Comparison of ENCODE assay signal across 23 cellular contexts in genomic region chr16:24156777-24157176, GRCh38.
DNase-seq lines count a peak whose midpoint lies in the region; ATAC-seq, FAIRE-seq and TF ChIP-seq lines count a peak whose summit lies in the region.
"Had no signal": no experiment of that assay in that cellular context is flagged by ENCODE, and none has a peak within 500 bp of the region (broad histone marks: within the 10 kb centered on the region; RNA-seq: fewer than 3 reads in every experiment).

No MANE protein-coding gene starts in this region.

- H3K27ac ChIP-seq in endothelial cell of umbilical vein (ENCODE audit: insufficient read depth, low read depth, low read length) (no peak overlapping the region), osteoblast (ENCODE audit: low read depth, low read length) (no peak overlapping the region)

- H3K9ac ChIP-seq in endothelial cell of umbilical vein (replicated peaks; ENCODE audit: extremely low read depth, insufficient read depth, low read length) = no peak overlapping the region

- H3K4me3 ChIP-seq in endothelial cell of umbilical vein (replicated peaks in 1 of 3; ENCODE audit: insufficient read depth in 1 of 3, low read depth in 1 of 3, low read length in 3 of 3) (no peak overlapping the region), osteoblast (ENCODE audit: insufficient read depth, low read length) (no peak overlapping the region)

- peaks cover 14% of the 10 kb centered on the region for H3K36me3 Mint-ChIP-seq in T-helper 17 cell (ENCODE audit: low read depth)
- peaks cover 58% of the 10 kb centered on the region for H3K36me3 Mint-ChIP-seq in activated naive CD8-positive, alpha-beta T cell treated with anti-CD3 and anti-CD28 coated beads, Interleukin-2, amount 50 U/mL, for 24 hours (ENCODE audit: low read depth)

- no peak for ATAC-seq in T-helper 17 cell
- peak; percentile 54 for ATAC-seq in activated naive CD8-positive, alpha-beta T cell treated with anti-CD3 and anti-CD28 coated beads, Interleukin-2, amount 50 U/mL, for 24 hours
- no peak for ATAC-seq in GM19452 (IDR thresholded peaks at IDR 0.05; ENCODE audit: unreplicated experiment)
- ATAC-seq in HG02610 (IDR thresholded peaks at IDR 0.05; ENCODE audit: unreplicated experiment) = no peak
- ATAC-seq in GM18861 (IDR thresholded peaks at IDR 0.05; ENCODE audit: unreplicated experiment) = no peak
- ATAC-seq: HCT116, HepG2 had no signal

- POLR2A ChIA-PET in endothelial cell of umbilical vein (lab: Charles Lee) = no interaction called here

- peaks cover 3% of the 10 kb centered on the region for H3K9me3 Mint-ChIP-seq in activated naive CD8-positive, alpha-beta T cell treated with anti-CD3 and anti-CD28 coated beads, Interleukin-2, amount 50 U/mL, for 24 hours
- H3K9me3 Mint-ChIP-seq: CD8-positive, alpha-beta memory T cell; IgD-negative memory B cell had no signal

- H4K20me1 ChIP-seq in endothelial cell of umbilical vein (replicated peaks; ENCODE audit: control insufficient read depth, extremely low read depth, insufficient read depth, low read length) (no peaks in the 10 kb centered on the region), osteoblast (ENCODE audit: insufficient read depth, low read length) (no peaks in the 10 kb centered on the region)

- CTCF ChIA-PET in endothelial cell of umbilical vein (lab: Charles Lee) = no interaction called here

- peaks cover 10% of the 10 kb centered on the region for H3K4me1 Mint-ChIP-seq in T-helper 17 cell
- peaks cover 22% of the 10 kb centered on the region for H3K4me1 Mint-ChIP-seq in activated naive CD8-positive, alpha-beta T cell treated with anti-CD3 and anti-CD28 coated beads, Interleukin-2, amount 50 U/mL, for 24 hours

- no peaks in the 10 kb centered on the region for H3K9me3 ChIP-seq in T-helper 17 cell (ENCODE audit: control insufficient read depth, low read length, poor library complexity, severe bottlenecking)
- H3K9me3 ChIP-seq in endothelial cell of umbilical vein (replicated peaks; ENCODE audit: control insufficient read depth, insufficient read depth, low read length) = no peaks in the 10 kb centered on the region
- H3K9me3 ChIP-seq in osteoblast (ENCODE audit: low read depth, low read length) = no peaks in the 10 kb centered on the region
- H3K9me3 ChIP-seq: BE2C, Caco-2 had no signal

- BruUV-seq in endothelial cell of umbilical vein (replicated peaks; lab: Mats Ljungman, UMichigan) = no TSS peak

- H3K79me2 ChIP-seq in endothelial cell of umbilical vein (ENCODE audit: control insufficient read depth, insufficient read depth, low read length) (no peaks in the 10 kb centered on the region), osteoblast (ENCODE audit: insufficient read depth, low read length) (no peaks in the 10 kb centered on the region)

- H3K4me3 Mint-ChIP-seq in T-helper 17 cell = peak overlapping the region; percentile 15
- no peak overlapping the region for H3K4me3 Mint-ChIP-seq in activated naive CD8-positive, alpha-beta T cell treated with anti-CD3 and anti-CD28 coated beads, Interleukin-2, amount 50 U/mL, for 24 hours
- H3K4me3 Mint-ChIP-seq: CD4-positive, CD25-positive, alpha-beta regulatory T cell; CD8-positive, alpha-beta memory T cell; HFFc6; IgD-negative memory B cell had no signal

- TF ChIP-seq CTCF in endothelial cell of umbilical vein (IDR thresholded peaks at IDR 0.05; ENCODE audit: extremely low read depth in 1 of 2, insufficient read depth in 1 of 2, low read depth in 1 of 2, low read length in 2 of 2) = no peak
- TF ChIP-seq CTCF in osteoblast (IDR thresholded peaks at IDR 0.05; ENCODE audit: extremely low read depth, low read depth, low read length) = no peak

- no peaks in the 10 kb centered on the region for H3K9me1 ChIP-seq in endothelial cell of umbilical vein (replicated peaks; ENCODE audit: control insufficient read depth, extremely low read depth, insufficient read depth, low read length)

- H3K27me3 ChIP-seq in endothelial cell of umbilical vein (ENCODE audit: control insufficient read depth in 2 of 2, insufficient read depth in 2 of 2, low read length in 2 of 2) = no peaks in the 10 kb centered on the region
- no peaks in the 10 kb centered on the region for H3K27me3 ChIP-seq in osteoblast (ENCODE audit: insufficient read depth, low read length)
- H3K27me3 ChIP-seq: BE2C had no signal

- no peaks in the 10 kb centered on the region for H3K27me3 Mint-ChIP-seq in T-helper 17 cell
- H3K27me3 Mint-ChIP-seq in activated naive CD8-positive, alpha-beta T cell treated with anti-CD3 and anti-CD28 coated beads, Interleukin-2, amount 50 U/mL, for 24 hours = no peaks in the 10 kb centered on the region
- H3K27me3 Mint-ChIP-seq: CD4-positive, CD25-positive, alpha-beta regulatory T cell; IgD-negative memory B cell had no signal

- DNase-seq in T-helper 17 cell (no peak), endothelial cell of umbilical vein (ENCODE audit: low read depth, low spot score) (peak; percentile 19), osteoblast (ENCODE audit: insufficient read length, low spot score, missing footprints) (peak; percentile 60)
- DNase-seq in activated naive CD8-positive, alpha-beta T cell treated with anti-CD3 and anti-CD28 coated beads, Interleukin-2, amount 50 U/mL, for 24 hours = no peak
- DNase-seq: ACHN; BE2C; C1 segment of cervical spinal cord; Caco-2; CD4-positive, CD25-positive, alpha-beta regulatory T cell; CD8-positive, alpha-beta memory T cell; GOT3; H7; HFFc6 had no signal

- intact Hi-C loops in endothelial cell of umbilical vein (cut with micrococcal nuclease) = no loop called here

- no peak overlapping the region for H3K27ac Mint-ChIP-seq in T-helper 17 cell
- H3K27ac Mint-ChIP-seq in activated naive CD8-positive, alpha-beta T cell treated with anti-CD3 and anti-CD28 coated beads, Interleukin-2, amount 50 U/mL, for 24 hours = peak overlapping the region; percentile 47
- H3K27ac Mint-ChIP-seq: HFFc6 had no signal

- no peak for TF ChIP-seq POLR2A in endothelial cell of umbilical vein (IDR thresholded peaks at IDR 0.05; ENCODE audit: low read depth, low read length)

- H3K4me1 ChIP-seq in endothelial cell of umbilical vein (ENCODE audit: control insufficient read depth, extremely low read depth, insufficient read depth, low read length) (peaks cover 22% of the 10 kb centered on the region), osteoblast (ENCODE audit: insufficient read depth, low read length) (no peaks in the 10 kb centered on the region)
- H3K4me1 ChIP-seq: BE2C, Caco-2 had no signal

- H2AFZ ChIP-seq in endothelial cell of umbilical vein (ENCODE audit: low read depth, low read length) = no peak overlapping the region
- no peak overlapping the region for H2AFZ ChIP-seq in osteoblast (ENCODE audit: low read length)

- FAIRE-seq in endothelial cell of umbilical vein (lab: Jason Lieb, UNC) = peak; percentile 69
- FAIRE-seq: A204.1, D721Med, G401.6, GM12891, HepG2 had no signal

- H3K36me3 ChIP-seq in endothelial cell of umbilical vein (ENCODE audit: control insufficient read depth in 2 of 2, extremely low read depth in 1 of 2, insufficient read depth in 2 of 2, low read length in 2 of 2) = no peaks in the 10 kb centered on the region
- no peaks in the 10 kb centered on the region for H3K36me3 ChIP-seq in osteoblast (ENCODE audit: insufficient read depth, low read length)
- H3K36me3 ChIP-seq: BE2C had no signal

- H3K4me2 ChIP-seq in endothelial cell of umbilical vein (ENCODE audit: insufficient read depth, low read length) (no peak overlapping the region), osteoblast (ENCODE audit: insufficient read depth, low read length) (no peak overlapping the region)

- dilution Hi-C loops in endothelial cell of umbilical vein (cut with MboI; ENCODE audit: extremely low pct_ligation_motif_present, low sequenced_read_pairs) = no loop called here

TF ChIP-seq in endothelial cell of umbilical vein, 7 proteins besides CTCF, POLR2A, EP300 and RAD21:
- no peak for TF ChIP-seq JUN (IDR thresholded peaks at IDR 0.05; ENCODE audit: borderline replicate concordance, insufficient read depth, insufficient read length, low read depth)
- peak; percentile 66 for TF ChIP-seq FOS (IDR thresholded peaks at IDR 0.05; ENCODE audit: borderline replicate concordance, insufficient read depth, low read length)

Comparison
In these comparisons a context has a peak if more than half of its experiments do, and no peak if none do; other contexts are left out.
1. DNase-seq: peak in endothelial cell of umbilical vein (single experiment) and osteoblast (single experiment); none in T-helper 17 cell (0 of 3) and activated naive CD8-positive, alpha-beta T cell treated with anti-CD3 and anti-CD28 coated beads, Interleukin-2, amount 50 U/mL, for 24 hours (single experiment).